15 cellular contexts compared by ENCODE assay signal in the genomic region with DNA sequence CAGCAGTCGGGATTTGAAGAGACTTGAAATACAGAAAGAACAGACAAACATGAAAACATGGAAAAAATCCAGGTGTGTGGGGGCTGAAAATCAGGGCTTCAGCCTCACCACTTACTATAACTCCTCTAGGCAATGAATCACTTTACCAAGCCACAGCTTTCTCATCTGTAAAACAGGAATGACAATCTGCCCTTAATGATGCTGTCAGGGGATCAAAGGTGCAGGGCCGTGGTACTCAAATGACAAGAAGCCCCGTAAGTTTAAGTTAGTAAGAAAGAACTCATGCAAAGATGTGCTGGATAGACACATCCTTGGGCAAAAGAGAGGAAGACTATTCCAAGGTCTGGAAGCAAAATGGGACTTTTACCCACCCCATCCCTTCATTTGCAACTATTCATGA.
"Had no signal": no experiment of that assay in that cellular context is flagged by ENCODE, and none has a peak within 500 bp of the region (broad histone marks: within the 10 kb centered on the region; RNA-seq: fewer than 3 reads in every experiment).

No MANE protein-coding gene starts in this region.

- H3K4me3 Mint-ChIP-seq: activated naive CD8-positive, alpha-beta T cell treated with anti-CD3 and anti-CD28 coated beads, Interleukin-2, amount 10 ng/mL, durations not matched to agents 7 days and 5 days; natural killer cell; T-helper 1 cell treated with Interleukin-12 subunit alpha and Interleukin-12 subunit beta and Interleukin-4 antibody, amounts not matched to agents 30 μg/mL and 1 μg/mL, for 36 hours had no signal

- H3K27ac ChIP-seq: lower lobe of right lung, transverse colon had no signal

- H3K27me3 Mint-ChIP-seq: activated naive CD8-positive, alpha-beta T cell treated with anti-CD3 and anti-CD28 coated beads, Interleukin-2, amount 10 ng/mL, durations not matched to agents 7 days and 5 days had no signal

- H3K27me3 ChIP-seq: dorsolateral prefrontal cortex, transverse colon had no signal

- H3K9me3 Mint-ChIP-seq: activated naive CD8-positive, alpha-beta T cell treated with anti-CD3 and anti-CD28 coated beads, Interleukin-2, amount 10 ng/mL, durations not matched to agents 7 days and 5 days; activated T-helper 2 cell treated with anti-CD3 and anti-CD28 coated beads, Interferon-gamma antibody, Interleukin-2, Interleukin-4, amounts not matched to agents 10 μg/mL and 5 μg/mL and 100 μg/mL, durations not matched to agents 14 hours and 24 hours and 36 hours; natural killer cell; T-helper 1 cell treated with Interleukin-12 subunit alpha and Interleukin-12 subunit beta and Interleukin-4 antibody, amounts not matched to agents 30 μg/mL and 1 μg/mL, for 36 hours had no signal

- H3K4me3 ChIP-seq: dorsolateral prefrontal cortex, lower lobe of right lung, transverse colon had no signal

- H3K9me3 ChIP-seq: lower lobe of right lung, transverse colon had no signal

- H3K4me1 ChIP-seq: transverse colon had no signal

- H3K27ac Mint-ChIP-seq: activated naive CD8-positive, alpha-beta T cell treated with anti-CD3 and anti-CD28 coated beads, Interleukin-2, amount 10 ng/mL, durations not matched to agents 7 days and 5 days; activated T-helper 2 cell treated with anti-CD3 and anti-CD28 coated beads, Interferon-gamma antibody, Interleukin-2, Interleukin-4, amounts not matched to agents 10 μg/mL and 5 μg/mL and 100 μg/mL, durations not matched to agents 14 hours and 24 hours and 36 hours had no signal

- DNase-seq: activated CD4-positive, CD25-positive, alpha-beta regulatory T cell; activated CD8-positive, alpha-beta memory T cell treated with anti-CD3 and anti-CD28 coated beads, Interleukin-2, amount 50 U/mL, for 48 hours; activated naive CD8-positive, alpha-beta T cell treated with anti-CD3 and anti-CD28 coated beads, Interleukin-2, amount 10 ng/mL, durations not matched to agents 7 days and 5 days; aorta; glutamatergic neuron; lower lobe of right lung; midbrain; natural killer cell; stimulated activated CD4-positive, alpha-beta T cell treated with anti-CD3 and anti-CD28 coated beads, Interleukin-4, amount 100 ng/mL, for 24 hours; transverse colon had no signal

- ATAC-seq: esophagus mucosa, lower lobe of right lung, natural killer cell, SK-N-SH treated with all-trans-retinoic acid at 6 μM for 48 hours had no signal
